Comparison of ENCODE assay signal across 14 cellular contexts in genomic region chr1:1996207-1996651, GRCh38. TPM values are rescaled to one million over a fixed set of nuclear protein-coding genes. Genes with fewer than 3 reads are reported as not detected.
DNase-seq lines count a peak whose midpoint lies in the region; ATAC-seq, FAIRE-seq and TF ChIP-seq lines count a peak whose summit lies in the region.
"Had no signal": no experiment of that assay in that cellular context is flagged by ENCODE, and none has a peak within 500 bp of the region (broad histone marks: within the 10 kb centered on the region; RNA-seq: fewer than 3 reads in every experiment).

No MANE protein-coding gene starts in this region.

- H2BK12ac ChIP-seq in neuronal stem cell (ENCODE audit: low read length), result no peak overlapping the region

- no peak overlapping the region for H3K14ac ChIP-seq in neuronal stem cell (ENCODE audit: low read length)

- TF ChIP-seq EP300 in K562 (IDR thresholded peaks at IDR 0.05; ENCODE audit: low read length), result peak; percentile 65; the same call in 1 of the 2 replicates

- H3K4me2 ChIP-seq in K562 (ENCODE audit: insufficient read depth, low read length) (0 out of 2 replicates have a peak overlapping the region, but pooled peaks have one; percentile 6), neuronal stem cell (ENCODE audit: insufficient read depth, low read length, poor library complexity, severe bottlenecking) (no peak overlapping the region)
- H3K4me2 ChIP-seq: KMS-11 had no signal

- TF ChIP-seq RAD21 in K562 (CRISPR knock-in tag; conservative IDR thresholded peaks at IDR 0.05 in 1 of 2, IDR thresholded peaks at IDR 0.05 in 1 of 2), result no peak

- H2AFZ ChIP-seq in K562 (ENCODE audit: low read depth, low read length) (peak overlapping the region; percentile 77), neuronal stem cell (ENCODE audit: low read length) (peak overlapping the region; percentile 18)

- no TSS peak for BruUV-seq in K562 (replicated peaks; lab: Mats Ljungman, UMichigan)

- no peak overlapping the region for H3K23ac ChIP-seq in neuronal stem cell (ENCODE audit: low read depth, low read length, poor library complexity)

- FAIRE-seq in K562 (lab: Jason Lieb, UNC), result no peak

- H3K4me3 ChIP-seq in HL-60 (replicated peaks; ENCODE audit: insufficient read depth, low read length) (no peak overlapping the region), K562 (no peak overlapping the region), neuronal stem cell (ENCODE audit: low read length in 2 of 2) (no peak overlapping the region)
- H3K4me3 ChIP-seq: thyroid gland had no signal

- no peaks in the 10 kb centered on the region for H3K36me3 Mint-ChIP-seq in nephron progenitor cell (ENCODE audit: low read depth)

- no peak overlapping the region for H4K91ac ChIP-seq in neuronal stem cell (ENCODE audit: low read depth, low read length, poor library complexity)

- no peaks in the 10 kb centered on the region for H3K79me1 ChIP-seq in neuronal stem cell (ENCODE audit: low read depth, low read length)

- no peak overlapping the region for H3K4me3 Mint-ChIP-seq in nephron progenitor cell

- H3K4me1 ChIP-seq in K562 (replicated peaks in 1 of 2; ENCODE audit: control insufficient read depth in 2 of 2, insufficient read depth in 2 of 2, low read length in 2 of 2) (peaks cover 3 to 6% of the 10 kb centered on the region in 2 experiments; a peak in 2 of 5 replicates), neuronal stem cell (ENCODE audit: control insufficient read depth in 2 of 2, insufficient read depth in 1 of 2, low read depth in 1 of 2, low read length in 2 of 2) (peaks cover 4 to 8% of the 10 kb centered on the region in 2 donors)
- H3K4me1 ChIP-seq: thyroid gland had no signal

- POLR2A ChIA-PET in K562 (lab: Yijun Ruan, JAX), result interaction anchor here (0.7 to 1.4 kb wide), 3 partner anchors 14 to 48 kb away, joined by 3 to 7 read pairs (median 5); no protein-coding TSS in a partner anchor

- H3K18ac ChIP-seq in neuronal stem cell (ENCODE audit: low read length), result no peak overlapping the region

- H3K36me3 ChIP-seq in K562 (ENCODE audit: control insufficient read depth, insufficient read depth, low read length) (no peaks in the 10 kb centered on the region), neuronal stem cell (replicated peaks in 1 of 2; ENCODE audit: control insufficient read depth in 2 of 2, insufficient read depth in 2 of 2, low read length in 2 of 2) (no peaks in the 10 kb centered on the region)
- H3K36me3 ChIP-seq: thyroid gland had no signal

- intact Hi-C loops in K562 (cut with micrococcal nuclease), result no loop called here

- H3K9me3 ChIP-seq in K562 (replicated peaks; ENCODE audit: control insufficient read depth, insufficient read depth, low read depth, low read length) (no peaks in the 10 kb centered on the region), neuronal stem cell (replicated peaks in 1 of 2; ENCODE audit: control insufficient read depth in 2 of 2, insufficient read depth in 1 of 2, low read depth in 1 of 2, low read length in 2 of 2) (no peaks in the 10 kb centered on the region)
- H3K9me3 ChIP-seq: thyroid gland had no signal

- TF ChIP-seq CTCF in HL-60 (IDR thresholded peaks at IDR 0.05; ENCODE audit: insufficient read depth, low read length) (no peak), K562 (IDR thresholded peaks at IDR 0.05 in 2 of 3, conservative IDR thresholded peaks at IDR 0.05 in 1 of 3; ENCODE audit: insufficient read depth in 2 of 3, low read depth in 1 of 3, low read length in 3 of 3) (no peak), nephron progenitor cell (IDR thresholded peaks at IDR 0.05) (no peak)

- no peak overlapping the region for H2BK5ac ChIP-seq in neuronal stem cell (ENCODE audit: low read length)

- no peak for TF ChIP-seq POLR2A in K562 (conservative IDR thresholded peaks at IDR 0.05)

- H2AK5ac ChIP-seq in neuronal stem cell (ENCODE audit: low read depth, low read length), result no peak overlapping the region

- H3K9me3 Mint-ChIP-seq in nephron progenitor cell, result peaks cover 8% of the 10 kb centered on the region

- ATAC-seq in K562 (peak; percentile 78), HG03378 (IDR thresholded peaks at IDR 0.05; ENCODE audit: unreplicated experiment) (no peak), GM18861 (IDR thresholded peaks at IDR 0.05; ENCODE audit: unreplicated experiment) (no peak)
- ATAC-seq: left colon had no signal

- 18% methylated on average over 12 of the region's 12 CpGs for WGBS in K562 (ENCODE audit: insufficient coverage, low coverage, missing lambda C conversion rate)
- WGBS in neuronal stem cell (ENCODE audit: extremely low coverage in 2 of 2, insufficient read length in 2 of 2, insufficient replicate concordance in 1 of 2), 2 donors, result no CpG with 5 or more reads among the region's 12 CpGs

- H3K27me3 Mint-ChIP-seq in nephron progenitor cell (ENCODE audit: low read depth, poor library complexity), result peaks cover 24% of the 10 kb centered on the region

- H3K9me1 ChIP-seq in K562 (ENCODE audit: control insufficient read depth, insufficient read depth, low read length), result no peaks in the 10 kb centered on the region

- H3K79me2 ChIP-seq in K562 (ENCODE audit: control insufficient read depth, insufficient read depth, low read length), result no peaks in the 10 kb centered on the region

- H2BK120ac ChIP-seq in neuronal stem cell (ENCODE audit: low read depth, low read length), result no peak overlapping the region

- H4K8ac ChIP-seq in neuronal stem cell (ENCODE audit: low read depth, low read length), result no peak overlapping the region

- peak overlapping the region; percentile 78 for H3K27ac ChIP-seq in HL-60 (replicated peaks)
- 0 out of 3 replicates have a peak overlapping the region, but pooled peaks have one; percentile 8 for H3K27ac ChIP-seq in K562 (ENCODE audit: extremely low read depth, low read depth, low read length)
- no peak overlapping the region for H3K27ac ChIP-seq in neuronal stem cell (replicated peaks; ENCODE audit: low read length)
- H3K27ac ChIP-seq: KMS-11, thyroid gland had no signal

- H3K27me3 ChIP-seq in HL-60 (ENCODE audit: insufficient read depth, poor library complexity, severe bottlenecking), result no peaks in the 10 kb centered on the region
- peaks cover 10 to 39% of the 10 kb centered on the region in 2 experiments for H3K27me3 ChIP-seq in K562 (ENCODE audit: control insufficient read depth in 2 of 2, insufficient read depth in 2 of 2, low read length in 2 of 2)
- H3K27me3 ChIP-seq in neuronal stem cell (ENCODE audit: control insufficient read depth in 3 of 3, insufficient read depth in 3 of 3, low read depth in 1 of 3, low read length in 3 of 3), result peaks cover 0 to 4% (median 0%) of the 10 kb centered on the region in 3 experiments
- H3K27me3 ChIP-seq: thyroid gland had no signal

- peak; percentile 72 to 79 for DNase-seq in HL-60 (ENCODE audit: low read depth in 1 of 2, low spot score in 1 of 2)
- peak; percentile 76 for DNase-seq in NOMO-1 treated with dmso at 0.1 percent for 144 hours (lab: John Stamatoyannopoulos, UW; ENCODE audit: unreplicated experiment)
- DNase-seq in K562 (ENCODE audit: extremely low read depth in 1 of 4, low spot score in 3 of 4), result no peak
- no peak for DNase-seq in neuronal stem cell (ENCODE audit: low spot score)
- no peak for DNase-seq in nephron progenitor cell
- DNase-seq: aorta, Calu3, glutamatergic neuron, left colon, T1000, thyroid gland had no signal

- H3K4me1 Mint-ChIP-seq in nephron progenitor cell, result peaks cover 15% of the 10 kb centered on the region

- no peak overlapping the region for H2BK15ac ChIP-seq in neuronal stem cell (ENCODE audit: low read length)

- H3K9ac ChIP-seq in K562 (ENCODE audit: insufficient read depth in 1 of 2, low read depth in 2 of 2, low read length in 2 of 2), result no peak overlapping the region
- no peak overlapping the region for H3K9ac ChIP-seq in neuronal stem cell (ENCODE audit: low read depth, low read length, poor library complexity)
- H3K9ac ChIP-seq: KMS-11 had no signal

- H3K27ac Mint-ChIP-seq in nephron progenitor cell, result no peak overlapping the region

- no peaks in the 10 kb centered on the region for H4K20me1 ChIP-seq in K562 (replicated peaks; ENCODE audit: control insufficient read depth, insufficient read depth, low read length)

- CTCF ChIA-PET in K562 (lab: Yijun Ruan, JAX; ENCODE audit: low intra/inter-chr PET ratio), result no interaction called here

- in situ Hi-C loops in K562 (cut with MboI), result no loop called here

- H3K4ac ChIP-seq in neuronal stem cell (ENCODE audit: low read length), result no peak overlapping the region

RNA-seq across cellular contexts. Expression of gene CFAP74, which starts 7.4 kb away (rescaled TPM):
- total RNA-seq in K562 (2011; cell fraction: chromatin; rRNA removed; ENCODE audit: low replicate concordance), result not detected in 2 replicates
- total RNA-seq in K562 (2011; cell fraction: nucleolus; rRNA removed), result not detected in 2 replicates
- total RNA-seq in K562 (2011; cell fraction: nucleoplasm; rRNA removed), result not detected in 2 replicates
- total RNA-seq in K562 (2014; rRNA removed) (0.04 and 0.05 TPM in 2 replicates), K562 (2014; rRNA removed; fragmentation: Illumina TruSeq; extraction: Trizol) (0.15 and 0.41 TPM in 2 replicates), K562 (2015; rRNA removed; fragmentation: Illumina TruSeq; extraction: Trizol) (0.08 TPM in 1 of 2 replicates, not detected in the other), K562 (2021) (not detected in 2 replicates)
- polyA plus RNA-seq in K562 (2011; rRNA removed) (not detected in 2 replicates), K562 (2014; fragmentation: Illumina TruSeq; extraction: Trizol) (not detected in 2 replicates), K562 (2014; fragmentation: Nextera tagmentation; extraction: Ambion mirVana) (not detected), K562 (2014; rRNA removed) (0.03 and 0.04 TPM in 2 replicates)
- polyA plus RNA-seq in K562 (2011; cell fraction: cytosol; rRNA removed), result not detected in 2 replicates
- not detected in 2 replicates for polyA plus RNA-seq in K562 (2011; cell fraction: nucleus; rRNA removed)
- polyA plus RNA-seq in K562 (2012), result 0.05 and 2.2 TPM in 2 replicates
- not detected in 2 replicates for polyA minus RNA-seq in K562 (2011; rRNA and poly(A)+ RNA removed)
- not detected in 2 replicates for polyA minus RNA-seq in K562 (2011; cell fraction: cytosol; rRNA and poly(A)+ RNA removed)
- not detected in 2 replicates for polyA minus RNA-seq in K562 (2011; cell fraction: nucleus; rRNA and poly(A)+ RNA removed)
- polyA plus RNA-seq in neuronal stem cell (2013, experiment 1 of 2), result 0.31 TPM
- 0.22 TPM for polyA plus RNA-seq in neuronal stem cell (2013, experiment 2 of 2)
- total RNA-seq: Calu3, left colon had no signal
- polyA plus RNA-seq: aorta had no signal

RNA-seq across cellular contexts. Expression of gene GABRD, which starts 22.9 kb away (rescaled TPM):
- total RNA-seq in K562 (2011; cell fraction: chromatin; rRNA removed; ENCODE audit: low replicate concordance), result not detected in 2 replicates
- not detected in 2 replicates for total RNA-seq in K562 (2011; cell fraction: nucleolus; rRNA removed)
- total RNA-seq in K562 (2011; cell fraction: nucleoplasm; rRNA removed), result not detected in 2 replicates
- total RNA-seq in K562 (2014; rRNA removed) (not detected in 2 replicates), K562 (2014; rRNA removed; fragmentation: Illumina TruSeq; extraction: Trizol) (0.07 TPM in 1 of 2 replicates, not detected in the other), K562 (2015; rRNA removed; fragmentation: Illumina TruSeq; extraction: Trizol) (not detected in 2 replicates), K562 (2021) (not detected in 2 replicates)
- polyA plus RNA-seq in K562 (2011; rRNA removed) (not detected in 2 replicates), K562 (2014; fragmentation: Illumina TruSeq; extraction: Trizol) (not detected in 2 replicates), K562 (2014; fragmentation: Nextera tagmentation; extraction: Ambion mirVana) (not detected), K562 (2014; rRNA removed) (not detected in 2 replicates)
- polyA plus RNA-seq in K562 (2011; cell fraction: cytosol; rRNA removed), result not detected in 2 replicates
- not detected in 2 replicates for polyA plus RNA-seq in K562 (2011; cell fraction: nucleus; rRNA removed)
- polyA plus RNA-seq in K562 (2012), result 0.04 and 0.07 TPM in 2 replicates
- polyA minus RNA-seq in K562 (2011; rRNA and poly(A)+ RNA removed), result not detected in 2 replicates
- not detected in 2 replicates for polyA minus RNA-seq in K562 (2011; cell fraction: cytosol; rRNA and poly(A)+ RNA removed)
- polyA minus RNA-seq in K562 (2011; cell fraction: nucleus; rRNA and poly(A)+ RNA removed), result not detected in 2 replicates
- 0.08 TPM for polyA plus RNA-seq in neuronal stem cell (2013, experiment 1 of 2)
- 0.04 TPM for polyA plus RNA-seq in neuronal stem cell (2013, experiment 2 of 2)
- total RNA-seq: Calu3, left colon had no signal
- polyA plus RNA-seq: aorta had no signal

RNA-seq across cellular contexts. Expression of gene PRKCZ, which starts 54.0 kb away (rescaled TPM):
- total RNA-seq in K562 (2011; cell fraction: chromatin; rRNA removed; ENCODE audit: low replicate concordance), result 5.9 and 8.3 TPM in 2 replicates
- total RNA-seq in K562 (2011; cell fraction: nucleolus; rRNA removed), result 4.3 and 5.5 TPM in 2 replicates
- total RNA-seq in K562 (2011; cell fraction: nucleoplasm; rRNA removed), result 4.7 and 5.4 TPM in 2 replicates
- 1.6 and 2.3 TPM in 2 replicates for total RNA-seq in K562 (2014; rRNA removed)
- total RNA-seq in K562 (2014; rRNA removed; fragmentation: Illumina TruSeq; extraction: Trizol), result 0.45 and 0.84 TPM in 2 replicates
- total RNA-seq in K562 (2015; rRNA removed; fragmentation: Illumina TruSeq; extraction: Trizol), result 0.69 and 0.83 TPM in 2 replicates
- total RNA-seq in K562 (2021), result 3.1 and 3.5 TPM in 2 replicates
- 1.7 and 1.9 TPM in 2 replicates for polyA plus RNA-seq in K562 (2011; rRNA removed)
- polyA plus RNA-seq in K562 (2011; cell fraction: cytosol; rRNA removed), result 0.87 and 2.2 TPM in 2 replicates
- 5.3 and 9.5 TPM in 2 replicates for polyA plus RNA-seq in K562 (2011; cell fraction: nucleus; rRNA removed)
- 1.2 and 4.5 TPM in 2 replicates for polyA plus RNA-seq in K562 (2012)
- polyA plus RNA-seq in K562 (2014; fragmentation: Illumina TruSeq; extraction: Trizol), result 1.3 TPM in 2 replicates
- under 1 TPM; 0.07 to 0.25 TPM for polyA plus RNA-seq in K562 (2014; fragmentation: Nextera tagmentation; extraction: Ambion mirVana)
- 2.3 and 2.9 TPM in 2 replicates for polyA plus RNA-seq in K562 (2014; rRNA removed)
- 0.60 and 1.4 TPM in 2 replicates for polyA minus RNA-seq in K562 (2011; rRNA and poly(A)+ RNA removed)
- polyA minus RNA-seq in K562 (2011; cell fraction: cytosol; rRNA and poly(A)+ RNA removed), result 1.5 and 1.8 TPM in 2 replicates
- 0.81 and 1.7 TPM in 2 replicates for polyA minus RNA-seq in K562 (2011; cell fraction: nucleus; rRNA and poly(A)+ RNA removed)
- 29.7 TPM for polyA plus RNA-seq in neuronal stem cell (2013, experiment 1 of 2)
- 28.1 TPM for polyA plus RNA-seq in neuronal stem cell (2013, experiment 2 of 2)

Comparison
In these comparisons a context has a peak if more than half of its experiments do, and no peak if none do; other contexts are left out.
1. DNase-seq: peak in HL-60 (2 of 2) and NOMO-1 treated with dmso at 0.1 percent for 144 hours (single experiment); none in K562 (0 of 4), neuronal stem cell (single experiment) and nephron progenitor cell (single experiment).